ENCODE assay signal across 12 cellular contexts in genomic region chr5:129361441-129362025, GRCh38.
DNase-seq lines count a peak whose midpoint lies in the region; ATAC-seq and TF ChIP-seq lines count a peak whose summit lies in the region.
"Had no signal": no experiment of that assay in that cellular context is flagged by ENCODE, and none has a peak within 500 bp of the region (broad histone marks: within the 10 kb centered on the region; RNA-seq: fewer than 3 reads in every experiment).

No MANE protein-coding gene starts in this region.

- DNase-seq in AG09319 (ENCODE audit: extremely low read depth, low read depth) (no peak), H7 (peak; percentile 1), SK-MEL-5 (ENCODE audit: low read depth, low spot score) (peak; percentile 32), foreskin keratinocyte (peak in 1 of 2 donors; percentile 19)
- DNase-seq in stimulated activated CD4-positive, alpha-beta T cell treated with anti-CD3 and anti-CD28 coated beads, Interleukin-12 subunit alpha, Interleukin-12 subunit beta, amount 100 ng/mL, for 4 hours: no peak
- DNase-seq in activated T-helper 2 cell treated with anti-CD3 and anti-CD28 coated beads, Interferon-gamma antibody, Interleukin-2, Interleukin-4, amounts not matched to agents 10 μg/mL and 5 μg/mL and 100 μg/mL, durations not matched to agents 14 hours and 24 hours and 36 hours (ENCODE audit: low spot score): no peak
- DNase-seq: activated CD4-positive, alpha-beta T cell treated with anti-CD3 and anti-CD28 coated beads, Interleukin-2, amount 50 U/mL, for 1 hour; effector memory CD8-positive, alpha-beta T cell; GF-D8; NCI-H2081 had no signal

- no peaks in the 10 kb centered on the region for H3K36me3 Mint-ChIP-seq in activated T-helper 2 cell treated with anti-CD3 and anti-CD28 coated beads, Interferon-gamma antibody, Interleukin-2, Interleukin-4, amounts not matched to agents 10 μg/mL and 5 μg/mL and 100 μg/mL, durations not matched to agents 14 hours and 24 hours and 36 hours (ENCODE audit: low read depth)

- H3K9me3 Mint-ChIP-seq in activated T-helper 2 cell treated with anti-CD3 and anti-CD28 coated beads, Interferon-gamma antibody, Interleukin-2, Interleukin-4, amounts not matched to agents 10 μg/mL and 5 μg/mL and 100 μg/mL, durations not matched to agents 14 hours and 24 hours and 36 hours: no peaks in the 10 kb centered on the region

- H3K36me3 ChIP-seq in H7 (replicated peaks; ENCODE audit: control insufficient read depth, insufficient read depth, low read length): no peaks in the 10 kb centered on the region

- H3K27me3 Mint-ChIP-seq in activated T-helper 2 cell treated with anti-CD3 and anti-CD28 coated beads, Interferon-gamma antibody, Interleukin-2, Interleukin-4, amounts not matched to agents 10 μg/mL and 5 μg/mL and 100 μg/mL, durations not matched to agents 14 hours and 24 hours and 36 hours (ENCODE audit: low read depth): no peaks in the 10 kb centered on the region
- H3K27me3 Mint-ChIP-seq: effector memory CD8-positive, alpha-beta T cell had no signal

- no peak overlapping the region for H3K27ac ChIP-seq in foreskin keratinocyte

- ATAC-seq in foreskin keratinocyte (peak; percentile 36), GM21367 (IDR thresholded peaks at IDR 0.05; ENCODE audit: unreplicated experiment) (no peak), GM18502 (IDR thresholded peaks at IDR 0.05; ENCODE audit: poor library complexity, unreplicated experiment) (no peak)
- ATAC-seq: effector memory CD8-positive, alpha-beta T cell had no signal

- in situ Hi-C loops in SK-MEL-5 (cut with HindIII; ENCODE audit: low pct_unique_long_range_greater_than_20kb, low sequenced_read_pairs): no loop called here

- H3K4me1 Mint-ChIP-seq in activated T-helper 2 cell treated with anti-CD3 and anti-CD28 coated beads, Interferon-gamma antibody, Interleukin-2, Interleukin-4, amounts not matched to agents 10 μg/mL and 5 μg/mL and 100 μg/mL, durations not matched to agents 14 hours and 24 hours and 36 hours (ENCODE audit: low read depth): no peaks in the 10 kb centered on the region

- H3K4me3 Mint-ChIP-seq in activated T-helper 2 cell treated with anti-CD3 and anti-CD28 coated beads, Interferon-gamma antibody, Interleukin-2, Interleukin-4, amounts not matched to agents 10 μg/mL and 5 μg/mL and 100 μg/mL, durations not matched to agents 14 hours and 24 hours and 36 hours (ENCODE audit: low read depth): no peak overlapping the region
- H3K4me3 Mint-ChIP-seq: effector memory CD8-positive, alpha-beta T cell had no signal

- intact Hi-C loops in activated T-helper 2 cell treated with anti-CD3 and anti-CD28 coated beads, Interferon-gamma antibody, Interleukin-2, Interleukin-4, amounts not matched to agents 10 μg/mL and 5 μg/mL and 100 μg/mL, durations not matched to agents 14 hours and 24 hours and 36 hours (cut with micrococcal nuclease): no loop called here

- H3K27ac Mint-ChIP-seq in activated T-helper 2 cell treated with anti-CD3 and anti-CD28 coated beads, Interferon-gamma antibody, Interleukin-2, Interleukin-4, amounts not matched to agents 10 μg/mL and 5 μg/mL and 100 μg/mL, durations not matched to agents 14 hours and 24 hours and 36 hours: no peak overlapping the region
- H3K27ac Mint-ChIP-seq: effector memory CD8-positive, alpha-beta T cell had no signal

- peak; percentile 20 for TF ChIP-seq CTCF in AG09319 (IDR thresholded peaks at IDR 0.05; ENCODE audit: low read depth, low read length)
- peak; percentile 70 for TF ChIP-seq CTCF in foreskin keratinocyte (conservative IDR thresholded peaks at IDR 0.05)

- H3K27me3 ChIP-seq in H7 (ENCODE audit: control insufficient read depth, insufficient read depth, low read length) (no peaks in the 10 kb centered on the region), foreskin keratinocyte (no peaks in the 10 kb centered on the region)

- no peak overlapping the region for H3K4me3 ChIP-seq in H7 (ENCODE audit: insufficient read depth, low read depth, low read length)

- H3K4me1 ChIP-seq in foreskin keratinocyte: peaks cover 9% of the 10 kb centered on the region

Comparison
In these comparisons a context has a peak if more than half of its experiments do, and no peak if none do; other contexts are left out.
1. DNase-seq: peak in H7 (single experiment) and SK-MEL-5 (single experiment); none in AG09319 (single experiment), stimulated activated CD4-positive, alpha-beta T cell treated with anti-CD3 and anti-CD28 coated beads, Interleukin-12 subunit alpha, Interleukin-12 subunit beta, amount 100 ng/mL, for 4 hours (single experiment) and activated T-helper 2 cell treated with anti-CD3 and anti-CD28 coated beads, Interferon-gamma antibody, Interleukin-2, Interleukin-4, amounts not matched to agents 10 μg/mL and 5 μg/mL and 100 μg/mL, durations not matched to agents 14 hours and 24 hours and 36 hours (single experiment).